In the genomic region with DNA sequence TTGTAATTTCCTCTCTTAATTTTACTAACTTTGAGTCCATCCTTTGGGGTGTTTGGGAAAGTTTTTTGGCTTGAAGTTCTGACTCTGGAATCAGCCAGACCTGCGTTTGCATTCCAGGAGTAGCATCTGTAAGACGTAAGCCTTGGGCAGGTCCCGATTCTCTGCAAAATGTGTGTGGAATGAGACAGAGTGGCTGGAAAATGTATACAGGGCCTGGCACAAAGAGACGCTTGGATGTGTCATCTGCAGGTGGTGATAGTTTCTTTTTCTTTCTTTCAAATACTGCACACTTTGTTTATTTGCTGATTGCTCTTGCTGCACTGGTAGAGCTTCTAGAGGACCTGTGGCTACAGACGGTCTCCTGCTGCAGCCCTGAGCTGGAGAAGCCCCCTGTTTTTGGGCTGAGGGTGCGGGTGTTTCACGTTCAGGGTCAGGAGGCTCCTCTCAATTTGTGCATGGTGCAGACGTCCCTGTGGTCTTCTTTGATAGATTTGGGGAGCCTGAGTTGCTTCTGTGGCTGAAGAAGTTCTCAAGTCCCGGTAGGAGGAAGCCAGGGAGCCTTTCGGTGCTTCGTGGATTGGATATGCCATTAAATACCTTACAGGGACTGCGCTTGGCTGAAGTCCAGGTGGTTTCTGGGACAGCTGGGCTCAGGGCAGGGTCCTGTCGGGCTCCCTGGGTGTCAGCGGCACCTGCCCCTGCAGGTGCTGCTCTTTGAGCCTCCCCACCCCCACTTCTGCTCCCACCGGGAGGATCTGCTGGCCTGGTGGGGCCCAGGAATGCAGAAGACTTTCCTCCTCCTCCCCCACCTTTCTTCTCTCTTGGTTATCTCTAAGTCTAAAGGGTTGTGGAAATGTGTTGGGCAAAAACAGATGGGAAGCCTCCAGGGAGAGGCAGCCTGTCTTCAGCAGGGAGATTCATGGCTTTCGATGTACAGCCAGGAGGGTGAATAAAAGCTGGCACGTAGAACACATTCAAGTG, we compare ENCODE assay signal across 11 cellular contexts. TPM values are rescaled to one million over a fixed set of nuclear protein-coding genes. Genes with fewer than 3 reads are reported as not detected.
DNase-seq lines count a peak whose midpoint lies in the region; ATAC-seq and TF ChIP-seq lines count a peak whose summit lies in the region.
"Had no signal": no experiment of that assay in that cellular context is flagged by ENCODE, and none has a peak within 500 bp of the region (broad histone marks: within the 10 kb centered on the region; RNA-seq: fewer than 3 reads in every experiment).

No MANE protein-coding gene starts in this region.

- intact Hi-C loops in transverse colon (cut with DNase I; ENCODE audit: low total_unique reads) = no loop called here

- no peaks in the 10 kb centered on the region for H3K9me3 ChIP-seq in transverse colon
- H3K9me3 ChIP-seq: adrenal gland had no signal

- H3K27me3 Mint-ChIP-seq in immature natural killer cell (ENCODE audit: low read depth in 3 of 3) = peaks cover 14 to 35% (median 18%) of the 10 kb centered on the region in 3 donors

- H3K4me3 Mint-ChIP-seq in immature natural killer cell = no peak overlapping the region
- H3K4me3 Mint-ChIP-seq: B cell, T-cell had no signal

- peaks cover 0 to 6% (median under 1%) of the 10 kb centered on the region in 6 donors for H3K9me3 Mint-ChIP-seq in immature natural killer cell

- peaks cover 0 to 14% (median 10%) of the 10 kb centered on the region in 4 donors for H3K4me1 ChIP-seq in transverse colon
- H3K4me1 ChIP-seq: adrenal gland had no signal

- H3K27ac ChIP-seq in transverse colon = peak overlapping the region in 1 of 4 donors; percentile 24
- H3K27ac ChIP-seq: adrenal gland had no signal

- peak; percentile 26 for DNase-seq in NOMO-1 treated with DMSO at 0.1 percent for 48 hours (lab: John Stamatoyannopoulos, UW; ENCODE audit: unreplicated experiment)
- DNase-seq in NOMO-1 treated with dmso at 0.1 percent for 144 hours (lab: John Stamatoyannopoulos, UW; ENCODE audit: unreplicated experiment) = no peak
- DNase-seq in NCI-H510A treated with DMSO at 0.1 percent for 48 hours (lab: John Stamatoyannopoulos, UW) = peak; percentile 83
- peak; percentile 25 for DNase-seq in epithelial cell of esophagus (ENCODE audit: low read depth)
- DNase-seq in transverse colon = peak; percentile 36
- no peak for DNase-seq in T-helper 2 cell
- no peak for DNase-seq in immature natural killer cell

- no peaks in the 10 kb centered on the region for H3K36me3 ChIP-seq in transverse colon
- H3K36me3 ChIP-seq: adrenal gland had no signal

- in situ Hi-C loops in transverse colon (cut with MboI; ENCODE audit: low pct_ligation_motif_present in 1 of 4, low pct_unique_long_range_greater_than_20kb in 1 of 4, low sequenced_read_pairs in 3 of 4) = no loop called here

- WGBS in transverse colon (ENCODE audit: low coverage in 1 of 2), 2 donors = 41% methylated on average over 6 to 17 of the region's 17 CpGs

- H3K4me3 ChIP-seq in epithelial cell of esophagus (ENCODE audit: low read length) = no peak overlapping the region
- H3K4me3 ChIP-seq in transverse colon = no peak overlapping the region
- H3K4me3 ChIP-seq: adrenal gland had no signal

- no peaks in the 10 kb centered on the region for H3K36me3 Mint-ChIP-seq in immature natural killer cell

- no peak for TF ChIP-seq EP300 in transverse colon (IDR thresholded peaks at IDR 0.05; ENCODE audit: low read depth)

- no peak for TF ChIP-seq POLR2A in transverse colon (IDR thresholded peaks at IDR 0.05)

- H3K27ac Mint-ChIP-seq in immature natural killer cell = no peak overlapping the region
- H3K27ac Mint-ChIP-seq: B cell, T-cell had no signal

- peaks cover 21% of the 10 kb centered on the region for H3K27me3 ChIP-seq in transverse colon

- peaks cover 0 to 1% of the 10 kb centered on the region in 2 donors for H3K4me1 Mint-ChIP-seq in immature natural killer cell

- TF ChIP-seq CTCF in epithelial cell of esophagus (IDR thresholded peaks at IDR 0.05; ENCODE audit: insufficient read depth, low read depth, low read length, missing control alignments) = no peak
- TF ChIP-seq CTCF in transverse colon (IDR thresholded peaks at IDR 0.05) = no peak

- ATAC-seq in HG02840 (IDR thresholded peaks at IDR 0.05; ENCODE audit: low FRiP score, unreplicated experiment) = no peak
- ATAC-seq: T-cell had no signal

RNA-seq across cellular contexts. Expression of a gene that starts 44.1 kb away (rescaled TPM):
- total RNA-seq in transverse colon = 100 to 1,000 TPM; 152 to 284 (median 169) TPM
- polyA plus RNA-seq in immature natural killer cell = 1 to 10 TPM in 2 of 3 donors, not detected in 1; 1.0 to 1.2 TPM

Comparison
In these comparisons a context has a peak if more than half of its experiments do, and no peak if none do; other contexts are left out.
1. DNase-seq: peak in NOMO-1 treated with DMSO at 0.1 percent for 48 hours (single experiment), NCI-H510A treated with DMSO at 0.1 percent for 48 hours (single experiment), epithelial cell of esophagus (single experiment) and transverse colon (single experiment); none in NOMO-1 treated with dmso at 0.1 percent for 144 hours (single experiment), T-helper 2 cell (0 of 5) and immature natural killer cell (0 of 3).